ENCODE assay signal across 9 cellular contexts in the genomic region with DNA sequence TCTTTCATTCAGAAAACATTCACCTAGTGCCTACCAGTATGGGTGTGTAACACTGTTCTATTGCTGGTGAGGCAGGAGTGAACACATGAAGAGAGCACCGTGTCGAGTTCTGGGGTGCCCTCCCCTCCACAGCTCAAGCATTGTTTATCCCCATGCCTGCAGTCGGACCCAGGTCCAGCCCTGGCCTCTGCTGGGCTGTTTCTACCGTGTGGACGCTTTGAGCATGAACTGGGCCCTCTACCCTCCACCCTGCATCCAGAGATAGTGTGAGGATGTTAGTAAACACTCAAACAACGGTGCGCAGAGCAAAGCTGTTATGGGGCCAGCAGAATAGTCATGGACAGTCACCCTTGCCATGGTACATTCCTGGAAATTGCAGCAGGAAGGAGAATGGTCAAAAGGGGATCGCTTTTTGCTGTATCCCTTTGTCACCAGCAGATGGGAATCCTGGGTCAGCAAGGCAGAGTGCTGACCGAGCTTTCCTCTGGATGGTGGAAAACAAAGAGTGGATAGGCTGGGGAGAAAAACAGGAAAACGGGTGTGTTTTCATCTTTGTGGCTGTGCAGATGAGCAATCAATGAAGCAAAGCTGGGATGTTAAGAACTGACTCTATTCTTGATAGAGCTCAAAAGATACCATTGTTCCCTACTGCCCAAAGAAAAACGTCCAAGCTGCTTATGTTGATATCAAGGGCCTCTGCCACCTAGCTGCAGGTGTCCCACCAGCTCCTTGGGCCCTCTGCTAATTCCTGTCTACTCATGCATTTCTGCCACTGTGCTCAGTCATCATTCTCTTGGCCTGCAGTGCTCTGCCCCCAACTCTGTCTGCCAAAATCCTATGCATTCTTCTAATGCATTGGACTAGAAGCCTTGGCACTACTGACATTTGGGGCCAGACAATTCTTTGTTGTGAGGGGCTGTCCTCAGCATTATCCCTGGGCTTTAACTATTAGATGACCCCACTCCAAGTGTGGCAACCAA. TPM values are rescaled to one million over a fixed set of nuclear protein-coding genes. Genes with fewer than 3 reads are reported as not detected.
DNase-seq lines count a peak whose midpoint lies in the region; ATAC-seq and TF ChIP-seq lines count a peak whose summit lies in the region.
"Had no signal": no experiment of that assay in that cellular context is flagged by ENCODE, and none has a peak within 500 bp of the region (broad histone marks: within the 10 kb centered on the region; RNA-seq: fewer than 3 reads in every experiment).

No MANE protein-coding gene starts in this region.

- no peak for TF ChIP-seq EP300 in Ishikawa (IDR thresholded peaks at IDR 0.05; ENCODE audit: borderline replicate concordance)

- WGBS in testis, 2 donors = 50 to 53% methylated on average over 9 to 11 of the region's 11 CpGs

- intact Hi-C loops in testis (cut with DNase I; ENCODE audit: low total_unique reads) = no loop called here

- H3K4me1 ChIP-seq in testis = peaks cover 56% of the 10 kb centered on the region

- H3K27ac ChIP-seq in cingulate gyrus (ENCODE audit: low read depth, low read length) (peak overlapping the region; percentile 86), layer of hippocampus (ENCODE audit: low read depth, low read length) (peak overlapping the region; percentile 44), testis (peak overlapping the region; percentile 29 to 44)

- TF ChIP-seq RAD21 in Ishikawa (IDR thresholded peaks at IDR 0.05; ENCODE audit: low read depth) = peak; percentile 40

- ATAC-seq in HG03159 (IDR thresholded peaks at IDR 0.05; ENCODE audit: unreplicated experiment) = no peak

- DNase-seq in testis = no peak
- DNase-seq in stimulated activated CD4-positive, alpha-beta T cell treated with anti-CD3 and anti-CD28 coated beads, Interleukin-2, amount 100 ng/mL, for 48 hours = no peak
- no peak for DNase-seq in activated gamma-delta T cell (lab: John Stamatoyannopoulos, UW)
- no peak for DNase-seq in NCI-H2107 treated with DMSO at 0.1 percent for 48 hours (lab: John Stamatoyannopoulos, UW; ENCODE audit: unreplicated experiment)
- DNase-seq: Kasumi-1 had no signal

- H3K27me3 ChIP-seq in layer of hippocampus (ENCODE audit: control insufficient read depth, insufficient read depth, low read length) (no peaks in the 10 kb centered on the region), testis (no peaks in the 10 kb centered on the region)

- no peak for TF ChIP-seq POLR2A in testis (IDR thresholded peaks at IDR 0.05)

- TF ChIP-seq CTCF in testis (IDR thresholded peaks at IDR 0.05) = peak in 2 of 3 experiments; percentile 21 to 24

- no peak overlapping the region for H3K4me3 ChIP-seq in testis

- no peaks in the 10 kb centered on the region for H3K36me3 ChIP-seq in testis (ENCODE audit: low read depth, missing control alignments)

- H3K9me3 ChIP-seq in testis = no peaks in the 10 kb centered on the region

TF ChIP-seq in Ishikawa, 13 proteins besides CTCF, POLR2A, EP300 and RAD21:
- TF ChIP-seq, protein P1, sequence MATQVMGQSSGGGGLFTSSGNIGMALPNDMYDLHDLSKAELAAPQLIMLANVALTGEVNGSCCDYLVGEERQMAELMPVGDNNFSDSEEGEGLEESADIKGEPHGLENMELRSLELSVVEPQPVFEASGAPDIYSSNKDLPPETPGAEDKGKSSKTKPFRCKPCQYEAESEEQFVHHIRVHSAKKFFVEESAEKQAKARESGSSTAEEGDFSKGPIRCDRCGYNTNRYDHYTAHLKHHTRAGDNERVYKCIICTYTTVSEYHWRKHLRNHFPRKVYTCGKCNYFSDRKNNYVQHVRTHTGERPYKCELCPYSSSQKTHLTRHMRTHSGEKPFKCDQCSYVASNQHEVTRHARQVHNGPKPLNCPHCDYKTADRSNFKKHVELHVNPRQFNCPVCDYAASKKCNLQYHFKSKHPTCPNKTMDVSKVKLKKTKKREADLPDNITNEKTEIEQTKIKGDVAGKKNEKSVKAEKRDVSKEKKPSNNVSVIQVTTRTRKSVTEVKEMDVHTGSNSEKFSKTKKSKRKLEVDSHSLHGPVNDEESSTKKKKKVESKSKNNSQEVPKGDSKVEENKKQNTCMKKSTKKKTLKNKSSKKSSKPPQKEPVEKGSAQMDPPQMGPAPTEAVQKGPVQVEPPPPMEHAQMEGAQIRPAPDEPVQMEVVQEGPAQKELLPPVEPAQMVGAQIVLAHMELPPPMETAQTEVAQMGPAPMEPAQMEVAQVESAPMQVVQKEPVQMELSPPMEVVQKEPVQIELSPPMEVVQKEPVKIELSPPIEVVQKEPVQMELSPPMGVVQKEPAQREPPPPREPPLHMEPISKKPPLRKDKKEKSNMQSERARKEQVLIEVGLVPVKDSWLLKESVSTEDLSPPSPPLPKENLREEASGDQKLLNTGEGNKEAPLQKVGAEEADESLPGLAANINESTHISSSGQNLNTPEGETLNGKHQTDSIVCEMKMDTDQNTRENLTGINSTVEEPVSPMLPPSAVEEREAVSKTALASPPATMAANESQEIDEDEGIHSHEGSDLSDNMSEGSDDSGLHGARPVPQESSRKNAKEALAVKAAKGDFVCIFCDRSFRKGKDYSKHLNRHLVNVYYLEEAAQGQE (IDR thresholded peaks at IDR 0.05; ENCODE audit: low read depth) = no peak
- TF ChIP-seq CREB1 (IDR thresholded peaks at IDR 0.05; ENCODE audit: low read depth) (no peak), TCF12 (IDR thresholded peaks at IDR 0.05; ENCODE audit: low read depth) (no peak), FOXM1 (IDR thresholded peaks at IDR 0.05; ENCODE audit: borderline replicate concordance, low read depth) (no peak), TAF1 (IDR thresholded peaks at IDR 0.05; ENCODE audit: low read depth) (no peak), EGR1 (IDR thresholded peaks at IDR 0.05) (no peak), TEAD4 (IDR thresholded peaks at IDR 0.05) (no peak), CEBPB (IDR thresholded peaks at IDR 0.05) (no peak), NFIC (IDR thresholded peaks at IDR 0.05) (no peak), ZBTB7A (IDR thresholded peaks at IDR 0.05; ENCODE audit: low read depth) (no peak), YY1 (IDR thresholded peaks at IDR 0.05; ENCODE audit: low read depth) (no peak)
- TF ChIP-seq, protein P2, sequence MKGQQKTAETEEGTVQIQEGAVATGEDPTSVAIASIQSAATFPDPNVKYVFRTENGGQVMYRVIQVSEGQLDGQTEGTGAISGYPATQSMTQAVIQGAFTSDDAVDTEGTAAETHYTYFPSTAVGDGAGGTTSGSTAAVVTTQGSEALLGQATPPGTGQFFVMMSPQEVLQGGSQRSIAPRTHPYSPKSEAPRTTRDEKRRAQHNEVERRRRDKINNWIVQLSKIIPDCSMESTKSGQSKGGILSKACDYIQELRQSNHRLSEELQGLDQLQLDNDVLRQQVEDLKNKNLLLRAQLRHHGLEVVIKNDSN (IDR thresholded peaks at IDR 0.05) = no peak
- TF ChIP-seq, protein P3, sequence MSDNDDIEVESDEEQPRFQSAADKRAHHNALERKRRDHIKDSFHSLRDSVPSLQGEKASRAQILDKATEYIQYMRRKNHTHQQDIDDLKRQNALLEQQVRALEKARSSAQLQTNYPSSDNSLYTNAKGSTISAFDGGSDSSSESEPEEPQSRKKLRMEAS (IDR thresholded peaks at IDR 0.05) = no peak

RNA-seq across cellular contexts. Expression of gene REEP1, which starts 38.7 kb away (rescaled TPM):
- total RNA-seq in testis = 100 to 1,000 TPM; 241 to 342 TPM
- polyA plus RNA-seq in testis (ENCODE audit: insufficient read depth, low read depth, low replicate concordance) = 112 TPM
